13 cellular contexts compared by ENCODE assay signal in genomic region chr21:31911138-31911907, GRCh38. TPM values are rescaled to one million over a fixed set of nuclear protein-coding genes. Genes with fewer than 3 reads are reported as not detected.
DNase-seq lines count a peak whose midpoint lies in the region; ATAC-seq, FAIRE-seq and TF ChIP-seq lines count a peak whose summit lies in the region.
"Had no signal": no experiment of that assay in that cellular context is flagged by ENCODE, and none has a peak within 500 bp of the region (broad histone marks: within the 10 kb centered on the region; RNA-seq: fewer than 3 reads in every experiment).

No MANE protein-coding gene starts in this region.

- H3K4me2 ChIP-seq in osteoblast (ENCODE audit: insufficient read depth, low read length), result no peak overlapping the region

- H3K9me3 Mint-ChIP-seq in HFFc6, result peaks cover 41% of the 10 kb centered on the region
- no peaks in the 10 kb centered on the region for H3K9me3 Mint-ChIP-seq in CD8-positive, alpha-beta T cell
- H3K9me3 Mint-ChIP-seq: activated CD4-positive, alpha-beta memory T cell treated with anti-CD3 and anti-CD28 coated beads for 36 hours had no signal

- in situ Hi-C loops in Caki2 (cut with HindIII; ENCODE audit: low pct_unique_long_range_greater_than_20kb, low sequenced_read_pairs), result no loop called here

- H3K27me3 Mint-ChIP-seq in HFFc6 (ENCODE audit: insufficient read depth), result peaks cover 6% of the 10 kb centered on the region
- H3K27me3 Mint-ChIP-seq in CD8-positive, alpha-beta T cell (ENCODE audit: low read depth), result peaks cover 25% of the 10 kb centered on the region

- peak overlapping the region; percentile 36 for H3K27ac ChIP-seq in mesodermal cell (ENCODE audit: low read depth, low read length, severe bottlenecking)
- no peak overlapping the region for H3K27ac ChIP-seq in CD8-positive, alpha-beta T cell (ENCODE audit: low read depth, low read length)
- H3K27ac ChIP-seq in osteoblast (ENCODE audit: low read depth, low read length), result no peak overlapping the region
- H3K27ac ChIP-seq: spleen had no signal

- ATAC-seq in CD8-positive, alpha-beta T cell, result no peak
- ATAC-seq in HG03045 (IDR thresholded peaks at IDR 0.05; ENCODE audit: unreplicated experiment), result no peak

- TF ChIP-seq CTCF in HFFc6 (IDR thresholded peaks at IDR 0.05), result no peak
- no peak for TF ChIP-seq CTCF in CD8-positive, alpha-beta T cell (IDR thresholded peaks at IDR 0.05)
- no peak for TF ChIP-seq CTCF in osteoblast (IDR thresholded peaks at IDR 0.05; ENCODE audit: extremely low read depth, low read depth, low read length)

- POLR2A ChIA-PET in CD8-positive, alpha-beta T cell (lab: Charles Lee), result no interaction called here

- H3K9me3 ChIP-seq in mesodermal cell (ENCODE audit: control insufficient read depth, low read length) (no peaks in the 10 kb centered on the region), osteoblast (ENCODE audit: low read depth, low read length) (no peaks in the 10 kb centered on the region)
- H3K9me3 ChIP-seq in CD8-positive, alpha-beta T cell (ENCODE audit: low read length), result no peaks in the 10 kb centered on the region
- H3K9me3 ChIP-seq: spleen had no signal

- H3K79me2 ChIP-seq in osteoblast (ENCODE audit: insufficient read depth, low read length), result no peaks in the 10 kb centered on the region

- no peaks in the 10 kb centered on the region for H3K36me3 ChIP-seq in mesodermal cell (ENCODE audit: control insufficient read depth, insufficient read depth, low read length)
- no peaks in the 10 kb centered on the region for H3K36me3 ChIP-seq in CD8-positive, alpha-beta T cell (ENCODE audit: insufficient read depth, low read length)
- no peaks in the 10 kb centered on the region for H3K36me3 ChIP-seq in osteoblast (ENCODE audit: insufficient read depth, low read length)
- H3K36me3 ChIP-seq: spleen had no signal

- peak; percentile 37 for DNase-seq in Caki2 (ENCODE audit: low read depth)
- DNase-seq in HFFc6, result peak; percentile 47
- DNase-seq in astrocyte of the hippocampus (ENCODE audit: low read depth, low spot score), result peak; percentile 16
- DNase-seq in CD8-positive, alpha-beta T cell, result no peak
- DNase-seq in GM19239 (ENCODE audit: insufficient read length, low spot score), result no peak
- no peak for DNase-seq in osteoblast (ENCODE audit: insufficient read length, low spot score, missing footprints)
- DNase-seq: activated CD4-positive, alpha-beta memory T cell treated with anti-CD3 and anti-CD28 coated beads for 36 hours; CD4-positive, alpha-beta memory T cell; NCI-H1048; NCI-H446; spleen had no signal

- CTCF ChIA-PET in CD8-positive, alpha-beta T cell (lab: Charles Lee), result interaction anchor here (0.5 kb wide), 1 partner anchor 49 kb away, joined by 3 read pairs; no protein-coding TSS in a partner anchor

- H2AFZ ChIP-seq in osteoblast (ENCODE audit: low read length), result no peak overlapping the region

- no peaks in the 10 kb centered on the region for H3K27me3 ChIP-seq in CD8-positive, alpha-beta T cell (ENCODE audit: insufficient read depth, low read length)
- H3K27me3 ChIP-seq in osteoblast (ENCODE audit: insufficient read depth, low read length), result no peaks in the 10 kb centered on the region

- H3K27ac Mint-ChIP-seq in HFFc6, result no peak overlapping the region
- H3K27ac Mint-ChIP-seq in CD8-positive, alpha-beta T cell, result no peak overlapping the region
- H3K27ac Mint-ChIP-seq: activated CD4-positive, alpha-beta memory T cell treated with anti-CD3 and anti-CD28 coated beads for 36 hours; CD4-positive, alpha-beta memory T cell had no signal

- no peaks in the 10 kb centered on the region for H4K20me1 ChIP-seq in osteoblast (ENCODE audit: insufficient read depth, low read length)

- H3K4me1 Mint-ChIP-seq in HFFc6 (ENCODE audit: low read depth), result peaks cover 23% of the 10 kb centered on the region
- no peaks in the 10 kb centered on the region for H3K4me1 Mint-ChIP-seq in CD8-positive, alpha-beta T cell (ENCODE audit: low read depth)

- H3K4me3 ChIP-seq in mesodermal cell (ENCODE audit: extremely low read depth, insufficient read depth, low read length, poor library complexity, severe bottlenecking) (no peak overlapping the region), osteoblast (ENCODE audit: insufficient read depth, low read length) (no peak overlapping the region)
- no peak overlapping the region for H3K4me3 ChIP-seq in CD8-positive, alpha-beta T cell (ENCODE audit: low read depth, low read length)
- H3K4me3 ChIP-seq: spleen had no signal

- intact Hi-C loops in CD8-positive, alpha-beta T cell (cut with DNase I, micrococcal nuclease), result no loop called here

- FAIRE-seq in GM19239 (lab: Jason Lieb, UNC), result no peak

- H3K4me1 ChIP-seq in mesodermal cell (ENCODE audit: control insufficient read depth, insufficient read depth, low read length, poor library complexity, severe bottlenecking) (peaks cover 28% of the 10 kb centered on the region), osteoblast (ENCODE audit: insufficient read depth, low read length) (no peaks in the 10 kb centered on the region)
- no peaks in the 10 kb centered on the region for H3K4me1 ChIP-seq in CD8-positive, alpha-beta T cell (ENCODE audit: insufficient read depth, low read length)
- H3K4me1 ChIP-seq: spleen had no signal

- 78 to 86% methylated on average over 13 to 16 of the region's 17 CpGs for WGBS in mesodermal cell (ENCODE audit: insufficient coverage in 2 of 2), 2 experiments

- no peak overlapping the region for H3K4me3 Mint-ChIP-seq in HFFc6
- no peak overlapping the region for H3K4me3 Mint-ChIP-seq in CD8-positive, alpha-beta T cell
- H3K4me3 Mint-ChIP-seq: activated CD4-positive, alpha-beta memory T cell treated with anti-CD3 and anti-CD28 coated beads for 36 hours; CD4-positive, alpha-beta memory T cell had no signal

- no peaks in the 10 kb centered on the region for H3K36me3 Mint-ChIP-seq in HFFc6 (ENCODE audit: low read depth)
- H3K36me3 Mint-ChIP-seq in CD8-positive, alpha-beta T cell, result no peaks in the 10 kb centered on the region
- H3K36me3 Mint-ChIP-seq: activated CD4-positive, alpha-beta memory T cell treated with anti-CD3 and anti-CD28 coated beads for 36 hours; CD4-positive, alpha-beta memory T cell had no signal

RNA-seq across cellular contexts. Expression of gene HUNK, which starts 38.5 kb away (rescaled TPM):
- total RNA-seq in Caki2 (2014; rRNA removed; shearing (Covaris generic); ENCODE audit: low replicate concordance), result 4.5 and 11.2 TPM in 2 replicates
- total RNA-seq in HFFc6 (2021; fragmentation: NEBNext Ultra II Directional; extraction: Animal tissue kit (Norgen Biotek cat#: 25700)), result not detected
- polyA plus RNA-seq in mesodermal cell (2013, experiment 1 of 2), result 9.0 TPM
- 8.2 TPM for polyA plus RNA-seq in mesodermal cell (2013, experiment 2 of 2)
- not detected for total RNA-seq in CD8-positive, alpha-beta T cell
- total RNA-seq in osteoblast, result under 0.01 TPM in 2 replicates

Comparison
In these comparisons a context has a peak if more than half of its experiments do, and no peak if none do; other contexts are left out.
1. DNase-seq: peak in Caki2 (single experiment), HFFc6 (single experiment) and astrocyte of the hippocampus (single experiment); none in CD8-positive, alpha-beta T cell (0 of 7), GM19239 (single experiment) and osteoblast (single experiment).